In the genomic region with DNA sequence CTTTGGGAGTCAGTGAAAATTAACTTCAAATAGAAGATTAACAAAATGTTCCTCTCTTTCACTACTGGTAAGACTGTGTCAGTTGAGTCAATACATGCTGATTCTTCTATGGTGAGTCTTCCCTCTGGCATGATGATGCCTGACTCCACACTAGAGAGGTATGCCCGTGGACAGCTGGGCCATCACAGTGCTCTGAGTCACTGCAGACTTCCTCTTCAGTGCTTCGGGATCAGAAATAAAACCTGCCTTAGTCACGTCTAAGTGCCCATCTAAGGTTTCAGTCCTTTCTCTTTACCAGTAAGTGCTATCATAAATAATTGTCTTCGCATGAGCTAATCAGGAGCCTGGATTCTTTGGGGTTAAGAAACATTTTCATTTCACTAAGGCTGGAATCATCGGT, we compare ENCODE assay signal across 8 cellular contexts. TPM values are rescaled to one million over a fixed set of nuclear protein-coding genes. Genes with fewer than 3 reads are reported as not detected.
DNase-seq lines count a peak whose midpoint lies in the region; FAIRE-seq and TF ChIP-seq lines count a peak whose summit lies in the region.

No MANE protein-coding gene starts in this region.

- TF ChIP-seq CTCF in bronchial epithelial cell (IDR thresholded peaks at IDR 0.05; ENCODE audit: insufficient read depth, low read length, severe bottlenecking) = no peak

- H3K79me1 ChIP-seq in neuronal stem cell (ENCODE audit: low read depth, low read length) = no peaks in the 10 kb centered on the region

- DNase-seq in GM03348 (ENCODE audit: low spot score) = peak; percentile 85
- DNase-seq in NCI-H1105 treated with DMSO at 0.1 percent for 48 hours (lab: John Stamatoyannopoulos, UW) = peak; percentile 38
- DNase-seq in bronchial epithelial cell (ENCODE audit: low read depth) = peak; percentile 99
- no peak for DNase-seq in neuronal stem cell (ENCODE audit: low spot score)
- no peak for DNase-seq in H7
- no peak for DNase-seq in ecto neural progenitor cell (ENCODE audit: low spot score)
- DNase-seq in GM19238 (ENCODE audit: insufficient read length, low spot score) = no peak
- DNase-seq in NAMALWA (ENCODE audit: low spot score) = no peak

- no peak overlapping the region for H4K91ac ChIP-seq in neuronal stem cell (ENCODE audit: low read depth, low read length, poor library complexity)

- H2AK5ac ChIP-seq in neuronal stem cell (ENCODE audit: low read depth, low read length) = no peak overlapping the region

- no peak overlapping the region for H2BK5ac ChIP-seq in neuronal stem cell (ENCODE audit: low read length)

- H2BK15ac ChIP-seq in neuronal stem cell (ENCODE audit: low read length) = no peak overlapping the region

- H3K4me1 ChIP-seq in neuronal stem cell (ENCODE audit: control insufficient read depth in 2 of 2, insufficient read depth in 1 of 2, low read depth in 1 of 2, low read length in 2 of 2) = no peaks in the 10 kb centered on the region

- no peak overlapping the region for H3K4ac ChIP-seq in neuronal stem cell (ENCODE audit: low read length)

- H3K27ac ChIP-seq in neuronal stem cell (replicated peaks; ENCODE audit: low read length) = no peak overlapping the region

- H3K9me3 ChIP-seq in neuronal stem cell (replicated peaks in 1 of 2; ENCODE audit: control insufficient read depth in 2 of 2, insufficient read depth in 1 of 2, low read depth in 1 of 2, low read length in 2 of 2) = no peaks in the 10 kb centered on the region

- H3K9ac ChIP-seq in neuronal stem cell (ENCODE audit: low read depth, low read length, poor library complexity) = no peak overlapping the region

- no CpG with 5 or more reads among the region's 5 CpGs for WGBS in neuronal stem cell (ENCODE audit: extremely low coverage in 2 of 2, insufficient read length in 2 of 2, insufficient replicate concordance in 1 of 2), 2 donors

- H3K36me3 ChIP-seq in bronchial epithelial cell (ENCODE audit: control insufficient read depth, insufficient read depth, low read length) (no peaks in the 10 kb centered on the region), neuronal stem cell (replicated peaks in 1 of 2; ENCODE audit: control insufficient read depth in 2 of 2, insufficient read depth in 2 of 2, low read length in 2 of 2) (no peaks in the 10 kb centered on the region), H7 (replicated peaks; ENCODE audit: control insufficient read depth, insufficient read depth, low read length) (no peaks in the 10 kb centered on the region)

- peak; percentile 100 for FAIRE-seq in bronchial epithelial cell (lab: Jason Lieb, UNC)

- no peak overlapping the region for H3K18ac ChIP-seq in neuronal stem cell (ENCODE audit: low read length)

- H2BK120ac ChIP-seq in neuronal stem cell (ENCODE audit: low read depth, low read length) = no peak overlapping the region

- H4K8ac ChIP-seq in neuronal stem cell (ENCODE audit: low read depth, low read length) = no peak overlapping the region

- H2BK12ac ChIP-seq in neuronal stem cell (ENCODE audit: low read length) = no peak overlapping the region

- no peaks in the 10 kb centered on the region for H3K27me3 ChIP-seq in bronchial epithelial cell (ENCODE audit: control insufficient read depth, insufficient read depth, low read length)
- no peaks in the 10 kb centered on the region for H3K27me3 ChIP-seq in neuronal stem cell (ENCODE audit: control insufficient read depth in 3 of 3, insufficient read depth in 3 of 3, low read depth in 1 of 3, low read length in 3 of 3)
- no peaks in the 10 kb centered on the region for H3K27me3 ChIP-seq in H7 (ENCODE audit: control insufficient read depth, insufficient read depth, low read length)

- no peak overlapping the region for H3K23ac ChIP-seq in neuronal stem cell (ENCODE audit: low read depth, low read length, poor library complexity)

- H3K4me3 ChIP-seq in bronchial epithelial cell (ENCODE audit: low read depth, low read length) (no peak overlapping the region), neuronal stem cell (ENCODE audit: low read length in 2 of 2) (no peak overlapping the region), H7 (ENCODE audit: insufficient read depth, low read depth, low read length) (no peak overlapping the region)

- H3K14ac ChIP-seq in neuronal stem cell (ENCODE audit: low read length) = no peak overlapping the region

- peak overlapping the region; percentile 70 for H2AFZ ChIP-seq in neuronal stem cell (ENCODE audit: low read length)

- H3K4me2 ChIP-seq in neuronal stem cell (ENCODE audit: insufficient read depth, low read length, poor library complexity, severe bottlenecking) = no peak overlapping the region

RNA-seq across cellular contexts. Expression of gene ASB5, which starts 1.6 kb away (rescaled TPM):
- total RNA-seq in bronchial epithelial cell = not detected in 2 replicates
- polyA plus RNA-seq in neuronal stem cell (2013, experiment 1 of 2) = not detected
- not detected for polyA plus RNA-seq in neuronal stem cell (2013, experiment 2 of 2)
- 0.26 and 0.31 TPM in 2 replicates for total RNA-seq in H7 (2014; rRNA removed; shearing (Covaris generic))

RNA-seq across cellular contexts. Expression of gene SPCS3, which starts 49.1 kb away (rescaled TPM):
- 140 and 143 TPM in 2 replicates for total RNA-seq in bronchial epithelial cell
- 47.5 TPM for polyA plus RNA-seq in neuronal stem cell (2013, experiment 1 of 2)
- polyA plus RNA-seq in neuronal stem cell (2013, experiment 2 of 2) = 49.2 TPM
- 59.4 and 67.4 TPM in 2 replicates for total RNA-seq in H7 (2014; rRNA removed; shearing (Covaris generic))

Comparison
In these comparisons a context has a peak if more than half of its experiments do, and no peak if none do; other contexts are left out.
1. DNase-seq: peak in GM03348 (single experiment), NCI-H1105 treated with DMSO at 0.1 percent for 48 hours (single experiment) and bronchial epithelial cell (single experiment); none in neuronal stem cell (single experiment), H7 (single experiment), ecto neural progenitor cell (single experiment), GM19238 (single experiment) and NAMALWA (single experiment).